11 cellular contexts compared by ENCODE assay signal in the genomic region with DNA sequence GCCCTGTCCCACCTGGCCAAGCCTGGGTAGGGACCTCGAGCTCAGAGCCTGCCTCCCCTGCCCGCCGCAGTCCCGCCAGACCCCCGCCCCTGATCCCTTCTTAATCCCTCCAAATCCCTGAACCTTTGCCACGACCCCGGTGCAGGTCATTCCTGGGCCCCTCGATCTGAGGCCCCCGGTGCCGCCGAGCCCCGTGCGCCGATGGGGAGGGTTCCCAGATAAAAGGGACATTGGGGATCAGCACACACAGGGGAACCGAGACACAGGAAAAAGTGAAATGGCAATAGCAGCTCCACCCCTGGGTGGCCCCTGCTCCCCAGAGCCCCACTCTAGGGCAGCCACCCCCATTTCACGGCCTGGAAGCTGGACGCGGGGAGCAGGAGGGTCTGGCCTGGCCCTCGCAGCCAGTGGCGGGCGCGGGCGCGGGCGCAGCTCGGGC. TPM values are rescaled to one million over a fixed set of nuclear protein-coding genes. Genes with fewer than 3 reads are reported as not detected.
DNase-seq lines count a peak whose midpoint lies in the region; ATAC-seq and TF ChIP-seq lines count a peak whose summit lies in the region.
"Had no signal": no experiment of that assay in that cellular context is flagged by ENCODE, and none has a peak within 500 bp of the region (broad histone marks: within the 10 kb centered on the region; RNA-seq: fewer than 3 reads in every experiment).

No MANE protein-coding gene starts in this region.

- peaks cover 31% of the 10 kb centered on the region for H3K27me3 Mint-ChIP-seq in activated CD4-positive, alpha-beta memory T cell treated with anti-CD3 and anti-CD28 coated beads for 36 hours
- H3K27me3 Mint-ChIP-seq in activated CD4-positive, alpha-beta memory T cell treated with anti-CD3 and anti-CD28 coated beads, Interleukin-2, amount 10 ng/mL, durations not matched to agents 7 days and 5 days, result peaks cover 30% of the 10 kb centered on the region

- H3K9me3 Mint-ChIP-seq in activated CD4-positive, alpha-beta memory T cell treated with anti-CD3 and anti-CD28 coated beads for 36 hours, result no peaks in the 10 kb centered on the region
- no peaks in the 10 kb centered on the region for H3K9me3 Mint-ChIP-seq in activated CD4-positive, alpha-beta memory T cell treated with anti-CD3 and anti-CD28 coated beads, Interleukin-2, amount 10 ng/mL, durations not matched to agents 7 days and 5 days

- peaks cover 13% of the 10 kb centered on the region for H3K4me1 Mint-ChIP-seq in activated CD4-positive, alpha-beta memory T cell treated with anti-CD3 and anti-CD28 coated beads for 36 hours (ENCODE audit: low read depth)
- H3K4me1 Mint-ChIP-seq in activated CD4-positive, alpha-beta memory T cell treated with anti-CD3 and anti-CD28 coated beads, Interleukin-2, amount 10 ng/mL, durations not matched to agents 7 days and 5 days, result peaks cover 7% of the 10 kb centered on the region

- TF ChIP-seq CTCF in VCaP (conservative IDR thresholded peaks at IDR 0.05), result no peak
- TF ChIP-seq CTCF in lower lobe of right lung (IDR thresholded peaks at IDR 0.05), result no peak
- peak in 1 of 2 experiments; percentile 49 for TF ChIP-seq CTCF in tibial artery (IDR thresholded peaks at IDR 0.05)

- ATAC-seq in lower lobe of right lung, result no peak

- intact Hi-C loops in activated CD4-positive, alpha-beta memory T cell treated with anti-CD3 and anti-CD28 coated beads for 36 hours (cut with micrococcal nuclease), result no loop called here
- intact Hi-C loops in lower lobe of right lung (cut with DNase I) (no loop called here), tibial artery (cut with DNase I; ENCODE audit: low total_unique reads) (no loop called here)

- peak overlapping the region; percentile 22 for H3K4me3 Mint-ChIP-seq in activated CD4-positive, alpha-beta memory T cell treated with anti-CD3 and anti-CD28 coated beads for 36 hours
- H3K4me3 Mint-ChIP-seq in activated CD4-positive, alpha-beta memory T cell treated with anti-CD3 and anti-CD28 coated beads, Interleukin-2, amount 10 ng/mL, durations not matched to agents 7 days and 5 days, result no peak overlapping the region

- no peak overlapping the region for H3K27ac Mint-ChIP-seq in activated CD4-positive, alpha-beta memory T cell treated with anti-CD3 and anti-CD28 coated beads for 36 hours
- no peak overlapping the region for H3K27ac Mint-ChIP-seq in activated CD4-positive, alpha-beta memory T cell treated with anti-CD3 and anti-CD28 coated beads, Interleukin-2, amount 10 ng/mL, durations not matched to agents 7 days and 5 days

- DNase-seq in activated CD4-positive, alpha-beta memory T cell treated with anti-CD3 and anti-CD28 coated beads for 36 hours, result no peak
- no peak for DNase-seq in activated CD4-positive, alpha-beta memory T cell treated with anti-CD3 and anti-CD28 coated beads, Interleukin-2, amount 10 ng/mL, durations not matched to agents 7 days and 5 days
- DNase-seq in lower lobe of right lung (no peak), tibial artery (no peak), NCI-H2171 treated with DMSO at 0.1 percent for 48 hours (lab: John Stamatoyannopoulos, UW) (no peak), RPMI8226 (no peak), NCI-H2029 (lab: John Stamatoyannopoulos, UW) (no peak)
- DNase-seq: brain microvascular endothelial cell, NCI-H1417 treated with DMSO at 0.1 percent for 48 hours had no signal

- H3K9me3 ChIP-seq in lower lobe of right lung, result no peaks in the 10 kb centered on the region
- no peaks in the 10 kb centered on the region for H3K9me3 ChIP-seq in tibial artery

- peaks cover 46% of the 10 kb centered on the region for H3K27me3 ChIP-seq in lower lobe of right lung (ENCODE audit: low read depth)
- H3K27me3 ChIP-seq in tibial artery, result peaks cover 0 to 64% of the 10 kb centered on the region in 2 donors

- peak overlapping the region; percentile 40 for H3K27ac ChIP-seq in VCaP
- no peak overlapping the region for H3K27ac ChIP-seq in lower lobe of right lung
- no peak overlapping the region for H3K27ac ChIP-seq in tibial artery
- H3K27ac ChIP-seq: brain microvascular endothelial cell, foreskin keratinocyte had no signal

- H3K36me3 ChIP-seq in lower lobe of right lung (no peaks in the 10 kb centered on the region), tibial artery (no peaks in the 10 kb centered on the region)
- H3K36me3 ChIP-seq: brain microvascular endothelial cell had no signal

- CTCF ChIA-PET in activated CD4-positive, alpha-beta memory T cell treated with anti-CD3 and anti-CD28 coated beads for 36 hours (lab: Charles Lee), result interaction anchor here (0.6 to 1.0 kb wide), 2 partner anchors 9 to 292 kb away, joined by 3 read pairs; no protein-coding TSS in a partner anchor
- CTCF ChIA-PET in activated CD4-positive, alpha-beta memory T cell treated with anti-CD3 and anti-CD28 coated beads, Interleukin-2, amount 10 ng/mL, durations not matched to agents 7 days and 5 days (lab: Charles Lee), result no interaction called here

- H3K4me1 ChIP-seq in lower lobe of right lung (peaks cover 31% of the 10 kb centered on the region), tibial artery (peaks cover 0 to 42% (median 32%) of the 10 kb centered on the region in 4 donors)

- POLR2A ChIA-PET in activated CD4-positive, alpha-beta memory T cell treated with anti-CD3 and anti-CD28 coated beads for 36 hours (lab: Charles Lee), result no interaction called here
- POLR2A ChIA-PET in activated CD4-positive, alpha-beta memory T cell treated with anti-CD3 and anti-CD28 coated beads, Interleukin-2, amount 10 ng/mL, durations not matched to agents 7 days and 5 days (lab: Charles Lee), result no interaction called here

- peak overlapping the region; percentile 63 for H3K4me3 ChIP-seq in lower lobe of right lung
- H3K4me3 ChIP-seq in tibial artery, result peak overlapping the region; percentile 38 to 57

- no peaks in the 10 kb centered on the region for H3K36me3 Mint-ChIP-seq in activated CD4-positive, alpha-beta memory T cell treated with anti-CD3 and anti-CD28 coated beads for 36 hours
- H3K36me3 Mint-ChIP-seq in activated CD4-positive, alpha-beta memory T cell treated with anti-CD3 and anti-CD28 coated beads, Interleukin-2, amount 10 ng/mL, durations not matched to agents 7 days and 5 days (ENCODE audit: low read depth), result no peaks in the 10 kb centered on the region

RNA-seq across cellular contexts. Expression of a gene that starts 1.3 kb away (rescaled TPM):
- total RNA-seq in activated CD4-positive, alpha-beta memory T cell treated with anti-CD3 and anti-CD28 coated beads for 36 hours, result not detected
- not detected for total RNA-seq in activated CD4-positive, alpha-beta memory T cell treated with anti-CD3 and anti-CD28 coated beads, Interleukin-2, amount 10 ng/mL, durations not matched to agents 7 days and 5 days
- total RNA-seq in lower lobe of right lung, result 6.3 TPM
